27 cellular contexts compared by ENCODE assay signal in genomic region chr11:65958774-65959420, GRCh38. TPM values are rescaled to one million over a fixed set of nuclear protein-coding genes. Genes with fewer than 3 reads are reported as not detected.
DNase-seq lines count a peak whose midpoint lies in the region; ATAC-seq and TF ChIP-seq lines count a peak whose summit lies in the region.
"Had no signal": no experiment of that assay in that cellular context is flagged by ENCODE, and none has a peak within 500 bp of the region (broad histone marks: within the 10 kb centered on the region; RNA-seq: fewer than 3 reads in every experiment).

No MANE protein-coding gene starts in this region.

- H3K36me3 Mint-ChIP-seq in activated CD8-positive, alpha-beta memory T cell treated with anti-CD3 and anti-CD28 coated beads, Interleukin-2, amount 10 ng/mL, durations not matched to agents 7 days and 5 days: peaks cover 5% of the 10 kb centered on the region
- H3K36me3 Mint-ChIP-seq in WTC11 (peaks cover 4% of the 10 kb centered on the region; the same call in 1 of the 2 replicates), neural crest cell (ENCODE audit: low read depth) (no peaks in the 10 kb centered on the region)

- H3K9me3 Mint-ChIP-seq in activated CD8-positive, alpha-beta memory T cell treated with anti-CD3 and anti-CD28 coated beads, Interleukin-2, amount 10 ng/mL, durations not matched to agents 7 days and 5 days (ENCODE audit: low read depth): no peaks in the 10 kb centered on the region
- H3K9me3 Mint-ChIP-seq in WTC11 (no peaks in the 10 kb centered on the region), neural crest cell (no peaks in the 10 kb centered on the region)
- H3K9me3 Mint-ChIP-seq: central memory CD8-positive, alpha-beta T cell; stimulated activated naive B cell treated with anti-CD40 and anti-IgM and Interleukin-4, amounts not matched to agents 10 μg/mL and 1 μg/mL and 100 μg/mL, for 72 hours had no signal

- no peak overlapping the region for H3K4me3 Mint-ChIP-seq in activated CD8-positive, alpha-beta memory T cell treated with anti-CD3 and anti-CD28 coated beads, Interleukin-2, amount 10 ng/mL, durations not matched to agents 7 days and 5 days
- H3K4me3 Mint-ChIP-seq in WTC11 (no peak overlapping the region), neural crest cell (peak overlapping the region; percentile 7)
- H3K4me3 Mint-ChIP-seq: stimulated activated naive B cell treated with anti-CD40 and anti-IgM and Interleukin-4, amounts not matched to agents 10 μg/mL and 1 μg/mL and 100 μg/mL, for 72 hours had no signal

- TF ChIP-seq CTCF in WTC11 (IDR thresholded peaks at IDR 0.05) (no peak), neural crest cell (conservative IDR thresholded peaks at IDR 0.05) (no peak), A673 (conservative IDR thresholded peaks at IDR 0.05; ENCODE audit: low read depth, low read length) (no peak)

- H3K27ac Mint-ChIP-seq in activated CD8-positive, alpha-beta memory T cell treated with anti-CD3 and anti-CD28 coated beads, Interleukin-2, amount 10 ng/mL, durations not matched to agents 7 days and 5 days: peak overlapping the region; percentile 11
- H3K27ac Mint-ChIP-seq in WTC11 (peak overlapping the region; percentile 76; the same call in 1 of the 2 replicates), neural crest cell (ENCODE audit: unreplicated experiment) (no peak overlapping the region)

- no peak for ATAC-seq in activated CD8-positive, alpha-beta memory T cell treated with anti-CD3 and anti-CD28 coated beads, Interleukin-2, amount 10 ng/mL, durations not matched to agents 7 days and 5 days
- peak; percentile 4 for ATAC-seq in WTC11
- ATAC-seq: foreskin keratinocyte; lower lobe of right lung; stimulated activated naive B cell treated with anti-CD40 and anti-IgM and Interleukin-4, amounts not matched to agents 10 μg/mL and 1 μg/mL and 100 μg/mL, for 72 hours had no signal

- BruUV-seq in A673 (replicated peaks; lab: Mats Ljungman, UMichigan): no TSS peak

- CTCF ChIA-PET in activated CD8-positive, alpha-beta memory T cell treated with anti-CD3 and anti-CD28 coated beads, Interleukin-2, amount 10 ng/mL, durations not matched to agents 7 days and 5 days (lab: Charles Lee): interaction anchor here (1.0 to 2.3 kb wide), 4 partner anchors 13 to 74 kb away, joined by 3 to 8 read pairs (median 6); partner anchors contain the start of gene FIBP
- CTCF ChIA-PET in WTC11 (lab: Charles Lee) (interaction anchor here (0.6 to 2.3 kb wide), 10 partner anchors 11 to 179 kb away, joined by 3 to 10 read pairs (median 6); partner anchors contain the start of gene FIBP), A673 (lab: Charles Lee) (no interaction called here)

- H3K27me3 ChIP-seq in A673 (replicated peaks; ENCODE audit: insufficient read depth, low read depth, low read length, poor library complexity): no peaks in the 10 kb centered on the region
- H3K27me3 ChIP-seq: ascending aorta, foreskin keratinocyte, Peyer's patch, SJSA1, testis had no signal

- POLR2A ChIA-PET in WTC11 (lab: Charles Lee): no interaction called here
- POLR2A ChIA-PET in A673 (lab: Charles Lee; ENCODE audit: low non-redundant PET): no interaction called here

- H3K9me3 ChIP-seq in A673 (ENCODE audit: low read depth, low read length, poor library complexity, severe bottlenecking): no peaks in the 10 kb centered on the region
- H3K9me3 ChIP-seq: ascending aorta, lower lobe of right lung, Peyer's patch, testis had no signal

- no peak for DNase-seq in activated CD8-positive, alpha-beta memory T cell treated with anti-CD3 and anti-CD28 coated beads, Interleukin-2, amount 10 ng/mL, durations not matched to agents 7 days and 5 days
- DNase-seq in activated CD8-positive, alpha-beta memory T cell treated with anti-CD3 and anti-CD28 coated beads, Interleukin-2, amount 50 U/mL, for 4 hours: no peak
- DNase-seq in COLO668 (lab: John Stamatoyannopoulos, UW; ENCODE audit: unreplicated experiment): peak; percentile 13
- no peak for DNase-seq in WTC11 (ENCODE audit: low spot score)
- no peak for DNase-seq in neural crest cell (ENCODE audit: low read depth, low spot score)
- DNase-seq in A673 (ENCODE audit: low spot score): no peak
- no peak for DNase-seq in nucleus accumbens (lab: John Stamatoyannopoulos, UW)
- no peak for DNase-seq in NCI-H524 treated with DMSO at 0.1 percent for 48 hours (lab: John Stamatoyannopoulos, UW)
- DNase-seq: activated CD4-positive, CD25-positive, alpha-beta regulatory T cell; DMS79 treated with DMSO at 0.1 percent for 48 hours; effector CD4-positive, alpha-beta T cell; erythroblast; foreskin keratinocyte; hypothalamus; islet precursor cell; KBM-7; lower lobe of right lung; NCI-H146; NCI-H2227 treated with DMSO at 0.1 percent for 48 hours; Peyer's patch; stimulated activated CD4-positive, alpha-beta T cell treated with anti-CD3 and anti-CD28 coated beads, Interleukin-1b, Interleukin-23, amount 100 ng/mL, for 48 hours; stimulated activated naive B cell treated with anti-CD40 and anti-IgM and Interleukin-4, amounts not matched to agents 10 μg/mL and 1 μg/mL and 100 μg/mL, for 72 hours; testis had no signal

- H3K4me1 Mint-ChIP-seq in activated CD8-positive, alpha-beta memory T cell treated with anti-CD3 and anti-CD28 coated beads, Interleukin-2, amount 10 ng/mL, durations not matched to agents 7 days and 5 days: peaks cover 40% of the 10 kb centered on the region
- peaks cover 21% of the 10 kb centered on the region for H3K4me1 Mint-ChIP-seq in WTC11
- peaks cover 22% of the 10 kb centered on the region for H3K4me1 Mint-ChIP-seq in neural crest cell

- intact Hi-C loops in A673 (cut with micrococcal nuclease; ENCODE audit: unreplicated experiment): no loop called here

- no peak overlapping the region for H3K27ac ChIP-seq in A673 (ENCODE audit: low read depth, low read length, poor library complexity, severe bottlenecking)
- H3K27ac ChIP-seq: ascending aorta, foreskin keratinocyte, lower lobe of right lung, Peyer's patch, SJSA1, testis had no signal

- H3K4me3 ChIP-seq in A673 (ENCODE audit: low read depth, low read length, poor library complexity, severe bottlenecking): no peak overlapping the region
- H3K4me3 ChIP-seq: ascending aorta, lower lobe of right lung, Peyer's patch, SJSA1, testis had no signal

- H3K36me3 ChIP-seq in A673 (ENCODE audit: insufficient read depth, low read length, poor library complexity, severe bottlenecking): peaks cover 3% of the 10 kb centered on the region

- peaks cover 8% of the 10 kb centered on the region for H3K4me1 ChIP-seq in A673 (ENCODE audit: insufficient read depth, low read length, poor library complexity, severe bottlenecking)

- no peaks in the 10 kb centered on the region for H3K27me3 Mint-ChIP-seq in activated CD8-positive, alpha-beta memory T cell treated with anti-CD3 and anti-CD28 coated beads, Interleukin-2, amount 10 ng/mL, durations not matched to agents 7 days and 5 days
- H3K27me3 Mint-ChIP-seq in WTC11 (ENCODE audit: low read depth): peaks cover 3% of the 10 kb centered on the region; the same call in 1 of the 2 replicates
- no peaks in the 10 kb centered on the region for H3K27me3 Mint-ChIP-seq in neural crest cell (ENCODE audit: low read depth)
- H3K27me3 Mint-ChIP-seq: central memory CD8-positive, alpha-beta T cell; stimulated activated naive B cell treated with anti-CD40 and anti-IgM and Interleukin-4, amounts not matched to agents 10 μg/mL and 1 μg/mL and 100 μg/mL, for 72 hours had no signal

TF ChIP-seq in WTC11, 78 proteins besides CTCF, POLR2A, EP300 and RAD21:
- TF ChIP-seq, protein P1, sequence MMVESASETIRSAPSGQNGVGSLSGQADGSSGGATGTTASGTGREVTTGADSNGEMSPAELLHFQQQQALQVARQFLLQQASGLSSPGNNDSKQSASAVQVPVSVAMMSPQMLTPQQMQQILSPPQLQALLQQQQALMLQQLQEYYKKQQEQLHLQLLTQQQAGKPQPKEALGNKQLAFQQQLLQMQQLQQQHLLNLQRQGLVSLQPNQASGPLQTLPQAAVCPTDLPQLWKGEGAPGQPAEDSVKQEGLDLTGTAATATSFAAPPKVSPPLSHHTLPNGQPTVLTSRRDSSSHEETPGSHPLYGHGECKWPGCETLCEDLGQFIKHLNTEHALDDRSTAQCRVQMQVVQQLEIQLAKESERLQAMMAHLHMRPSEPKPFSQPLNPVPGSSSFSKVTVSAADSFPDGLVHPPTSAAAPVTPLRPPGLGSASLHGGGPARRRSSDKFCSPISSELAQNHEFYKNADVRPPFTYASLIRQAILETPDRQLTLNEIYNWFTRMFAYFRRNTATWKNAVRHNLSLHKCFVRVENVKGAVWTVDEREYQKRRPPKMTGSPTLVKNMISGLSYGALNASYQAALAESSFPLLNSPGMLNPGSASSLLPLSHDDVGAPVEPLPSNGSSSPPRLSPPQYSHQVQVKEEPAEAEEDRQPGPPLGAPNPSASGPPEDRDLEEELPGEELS (CRISPR knock-in tag; IDR thresholded peaks at IDR 0.05): no peak
- no peak for TF ChIP-seq RELA (CRISPR knock-in tag; IDR thresholded peaks at IDR 0.05; ENCODE audit: borderline replicate concordance)
- no peak for TF ChIP-seq ATF3 (CRISPR knock-in tag; conservative IDR thresholded peaks at IDR 0.05)

RNA-seq across cellular contexts. Expression of gene SART1, which starts 2.6 kb away (rescaled TPM):
- total RNA-seq in activated CD8-positive, alpha-beta memory T cell treated with anti-CD3 and anti-CD28 coated beads, Interleukin-2, amount 10 ng/mL, durations not matched to agents 7 days and 5 days: 10 to 100 TPM; 79.7 to 89.2 TPM
- total RNA-seq in WTC11 (2021) (52.3 to 57.0 TPM (median 52.5 TPM) in 3 replicates), neural crest cell (64.7 and 66.4 TPM in 2 replicates), A673 (2021) (95.8 and 96.3 TPM in 2 replicates)

RNA-seq across cellular contexts. Expression of gene TSGA10IP, which starts 13.6 kb away (rescaled TPM):
- not detected for total RNA-seq in activated CD8-positive, alpha-beta memory T cell treated with anti-CD3 and anti-CD28 coated beads, Interleukin-2, amount 10 ng/mL, durations not matched to agents 7 days and 5 days
- total RNA-seq in WTC11 (2021): 3.4 to 4.5 TPM (median 4.1 TPM) in 3 replicates
- total RNA-seq in neural crest cell: 1.8 and 2.7 TPM in 2 replicates
- total RNA-seq in A673 (2021): not detected in 2 replicates
- total RNA-seq: activated CD8-positive, alpha-beta memory T cell treated with anti-CD3 and anti-CD28 coated beads for 36 hours; ascending aorta; foreskin keratinocyte; lower lobe of right lung; Peyer's patch; SJSA1 had no signal

RNA-seq across cellular contexts. Expression of gene DRAP1, which starts 39.7 kb away (rescaled TPM):
- total RNA-seq in activated CD8-positive, alpha-beta memory T cell treated with anti-CD3 and anti-CD28 coated beads, Interleukin-2, amount 10 ng/mL, durations not matched to agents 7 days and 5 days: 100 to 1,000 TPM; 192 to 254 TPM
- total RNA-seq in WTC11 (2021) (111 to 129 TPM (median 114 TPM) in 3 replicates), neural crest cell (101 and 110 TPM in 2 replicates), A673 (2021) (122 and 124 TPM in 2 replicates)

RNA-seq across cellular contexts. Expression of gene C11orf68, which starts 40.0 kb away (rescaled TPM):
- total RNA-seq in activated CD8-positive, alpha-beta memory T cell treated with anti-CD3 and anti-CD28 coated beads, Interleukin-2, amount 10 ng/mL, durations not matched to agents 7 days and 5 days: 10 to 100 TPM; 27.5 to 37.8 TPM
- total RNA-seq in WTC11 (2021) (28.5 to 31.9 TPM (median 30.6 TPM) in 3 replicates), neural crest cell (25.7 and 27.2 TPM in 2 replicates), A673 (2021) (22.4 and 27.6 TPM in 2 replicates)

RNA-seq across cellular contexts. Expression of gene EIF1AD, which starts 43.1 kb away (rescaled TPM):
- 10 to 100 TPM; 57.5 to 60.3 TPM for total RNA-seq in activated CD8-positive, alpha-beta memory T cell treated with anti-CD3 and anti-CD28 coated beads, Interleukin-2, amount 10 ng/mL, durations not matched to agents 7 days and 5 days
- 29.7 to 37.6 TPM (median 32.6 TPM) in 3 replicates for total RNA-seq in WTC11 (2021)
- 58.0 and 61.0 TPM in 2 replicates for total RNA-seq in neural crest cell
- total RNA-seq in A673 (2021): 69.4 and 86.2 TPM in 2 replicates
